8 cellular contexts compared by ENCODE assay signal in genomic region chr3:48548731-48549705, GRCh38.
DNase-seq lines count a peak whose midpoint lies in the region; ATAC-seq and FAIRE-seq lines count a peak whose summit lies in the region.

No MANE protein-coding gene starts in this region.

- FAIRE-seq in G401.6 (lab: Jason Lieb, UNC): peak; percentile 42

- DNase-seq in NT2/D1 (ENCODE audit: low read depth, low spot score) (peak; percentile 76), epidermal melanocyte (ENCODE audit: insufficient read length, low spot score) (peak; percentile 65), midbrain (lab: John Stamatoyannopoulos, UW) (peak; percentile 88)
- peak; percentile 64 for DNase-seq in activated CD8-positive, alpha-beta memory T cell treated with anti-CD3 and anti-CD28 coated beads, Interleukin-2, amount 50 U/mL, for 24 hours (ENCODE audit: extremely low read depth)
- DNase-seq in stimulated activated CD8-positive, alpha-beta memory T cell treated with anti-CD3 and anti-CD28 coated beads, Interleukin-4, amount 100 ng/mL, for 24 hours (ENCODE audit: low read depth): peak; percentile 80

- H3K9ac ChIP-seq in NT2/D1 (ENCODE audit: insufficient read length, low read depth): no peak overlapping the region

- no peaks in the 10 kb centered on the region for H3K27me3 ChIP-seq in NT2/D1 (ENCODE audit: insufficient read depth, insufficient read length)

- peaks cover 44% of the 10 kb centered on the region for H3K36me3 ChIP-seq in NT2/D1 (ENCODE audit: insufficient read depth, insufficient read length, low read length)

- H3K4me1 ChIP-seq in NT2/D1 (ENCODE audit: insufficient read depth, insufficient read length): peaks cover 27% of the 10 kb centered on the region

- no peaks in the 10 kb centered on the region for H3K9me3 ChIP-seq in NT2/D1 (ENCODE audit: insufficient read depth, low read length)

- no peak overlapping the region for H3K4me3 ChIP-seq in NT2/D1 (ENCODE audit: insufficient read length, low read depth)

- ATAC-seq in HG03025 (IDR thresholded peaks at IDR 0.05; ENCODE audit: low FRiP score, unreplicated experiment) (peak; percentile 51), GM21786 (IDR thresholded peaks at IDR 0.05; ENCODE audit: unreplicated experiment) (no peak)
